ENCODE assay signal across 12 cellular contexts in the genomic region with DNA sequence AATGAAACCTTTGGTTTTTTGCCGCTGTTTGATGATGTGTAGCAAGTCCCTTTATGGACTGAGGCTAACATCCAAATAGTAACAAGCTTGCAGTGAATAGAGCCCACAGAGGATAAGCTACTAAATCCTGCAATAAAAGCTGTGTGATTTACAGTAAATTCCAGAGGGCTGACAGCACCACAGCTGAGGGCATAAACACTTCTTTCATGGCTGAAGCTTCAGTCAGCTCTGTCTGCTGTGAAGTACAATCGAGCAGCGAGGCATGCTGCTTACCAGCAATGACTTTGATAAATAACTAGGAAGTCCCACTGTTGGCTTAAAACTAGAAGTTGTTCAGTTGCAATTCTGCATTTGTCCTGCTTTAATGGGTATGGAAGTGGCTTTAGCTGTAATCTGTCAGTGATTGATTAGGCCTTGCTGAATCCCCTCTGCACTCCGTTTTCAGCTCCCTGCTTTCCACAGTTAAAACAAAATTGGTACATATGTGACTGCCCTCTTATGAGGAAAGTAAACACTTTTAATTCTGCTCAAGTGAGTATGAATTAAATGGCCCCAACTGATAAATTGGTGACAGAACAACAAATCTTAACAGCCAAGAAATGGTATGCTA.
DNase-seq lines count a peak whose midpoint lies in the region; ATAC-seq and TF ChIP-seq lines count a peak whose summit lies in the region.
"Had no signal": no experiment of that assay in that cellular context is flagged by ENCODE, and none has a peak within 500 bp of the region (broad histone marks: within the 10 kb centered on the region; RNA-seq: fewer than 3 reads in every experiment).

No MANE protein-coding gene starts in this region.

- no peaks in the 10 kb centered on the region for H3K4me1 Mint-ChIP-seq in stimulated activated naive B cell treated with anti-CD40 and anti-IgM and Interleukin-4, amounts not matched to agents 10 μg/mL and 1 μg/mL and 100 μg/mL, for 72 hours
- peaks cover under 1% of the 10 kb centered on the region for H3K4me1 Mint-ChIP-seq in Calu3 (ENCODE audit: low read depth, unreplicated experiment)

- intact Hi-C loops in left ventricle myocardium superior (cut with micrococcal nuclease) (no loop called here), Right ventricle myocardium inferior (cut with DNase I) (no loop called here), Calu3 (cut with micrococcal nuclease; ENCODE audit: unreplicated experiment) (no loop called here)

- in situ Hi-C loops in G401 (cut with HindIII; ENCODE audit: low sequenced_read_pairs): no loop called here

- BruUV-seq in Calu3 (replicated peaks; lab: Mats Ljungman, UMichigan): no TSS peak

- ATAC-seq in left ventricle myocardium superior (peak; percentile 43), Right ventricle myocardium inferior (no peak), SK-N-SH treated with all-trans-retinoic acid at 6 μM for 48 hours (peak; percentile 67), GM19452 (IDR thresholded peaks at IDR 0.05; ENCODE audit: unreplicated experiment) (no peak)
- ATAC-seq in stimulated activated naive B cell treated with anti-CD40 and anti-IgM and Interleukin-4, amounts not matched to agents 10 μg/mL and 1 μg/mL and 100 μg/mL, for 72 hours (replicated peaks): no peak
- ATAC-seq: effector memory CD8-positive, alpha-beta T cell had no signal

- no peaks in the 10 kb centered on the region for H3K27me3 Mint-ChIP-seq in stimulated activated naive B cell treated with anti-CD40 and anti-IgM and Interleukin-4, amounts not matched to agents 10 μg/mL and 1 μg/mL and 100 μg/mL, for 72 hours
- H3K27me3 Mint-ChIP-seq in Calu3 (ENCODE audit: unreplicated experiment): no peaks in the 10 kb centered on the region
- H3K27me3 Mint-ChIP-seq: effector memory CD8-positive, alpha-beta T cell had no signal

- TF ChIP-seq CTCF in Calu3 (IDR thresholded peaks at IDR 0.05; ENCODE audit: unreplicated experiment): no peak

- no peaks in the 10 kb centered on the region for H3K9me3 Mint-ChIP-seq in stimulated activated naive B cell treated with anti-CD40 and anti-IgM and Interleukin-4, amounts not matched to agents 10 μg/mL and 1 μg/mL and 100 μg/mL, for 72 hours
- H3K9me3 Mint-ChIP-seq in Calu3 (ENCODE audit: low read depth, unreplicated experiment): no peaks in the 10 kb centered on the region
- H3K9me3 Mint-ChIP-seq: T-helper 1 cell treated with Interleukin-12 subunit alpha and Interleukin-12 subunit beta and Interleukin-4 antibody, amounts not matched to agents 30 μg/mL and 1 μg/mL, for 36 hours had no signal

- CTCF ChIA-PET in Calu3 (lab: Charles Lee): no interaction called here

- no peak overlapping the region for H3K27ac Mint-ChIP-seq in stimulated activated naive B cell treated with anti-CD40 and anti-IgM and Interleukin-4, amounts not matched to agents 10 μg/mL and 1 μg/mL and 100 μg/mL, for 72 hours
- H3K27ac Mint-ChIP-seq in Calu3 (ENCODE audit: unreplicated experiment): no peak overlapping the region
- H3K27ac Mint-ChIP-seq: effector memory CD8-positive, alpha-beta T cell; T-helper 1 cell treated with Interleukin-12 subunit alpha and Interleukin-12 subunit beta and Interleukin-4 antibody, amounts not matched to agents 30 μg/mL and 1 μg/mL, for 36 hours had no signal

- H3K4me3 Mint-ChIP-seq in stimulated activated naive B cell treated with anti-CD40 and anti-IgM and Interleukin-4, amounts not matched to agents 10 μg/mL and 1 μg/mL and 100 μg/mL, for 72 hours: no peak overlapping the region
- no peak overlapping the region for H3K4me3 Mint-ChIP-seq in Calu3 (ENCODE audit: low read depth, unreplicated experiment)
- H3K4me3 Mint-ChIP-seq: effector memory CD8-positive, alpha-beta T cell; T-helper 1 cell treated with Interleukin-12 subunit alpha and Interleukin-12 subunit beta and Interleukin-4 antibody, amounts not matched to agents 30 μg/mL and 1 μg/mL, for 36 hours had no signal

- no peaks in the 10 kb centered on the region for H3K36me3 Mint-ChIP-seq in stimulated activated naive B cell treated with anti-CD40 and anti-IgM and Interleukin-4, amounts not matched to agents 10 μg/mL and 1 μg/mL and 100 μg/mL, for 72 hours
- no peaks in the 10 kb centered on the region for H3K36me3 Mint-ChIP-seq in Calu3 (ENCODE audit: insufficient read depth, unreplicated experiment)

- DNase-seq in left ventricle myocardium superior: no peak
- no peak for DNase-seq in Right ventricle myocardium inferior (ENCODE audit: missing footprints)
- peak; percentile 73 for DNase-seq in kidney tubule cell (ENCODE audit: low spot score)
- no peak for DNase-seq in stimulated activated naive B cell treated with anti-CD40 and anti-IgM and Interleukin-4, amounts not matched to agents 10 μg/mL and 1 μg/mL and 100 μg/mL, for 72 hours
- no peak for DNase-seq in G401 (ENCODE audit: low spot score)
- DNase-seq in Calu3: no peak
- DNase-seq: effector memory CD8-positive, alpha-beta T cell; mammary epithelial cell; NCI-H1436 had no signal

TF ChIP-seq in SK-N-SH treated with all-trans-retinoic acid at 6 μM for 48 hours, 23 proteins besides CTCF, POLR2A, EP300 and RAD21:
- TF ChIP-seq ISL1 (CRISPR knock-in tag; IDR thresholded peaks at IDR 0.05) (0 out of 2 replicates have a peak, but pooled peaks have one; percentile 21), BACH2 (CRISPR knock-in tag; IDR thresholded peaks at IDR 0.05; ENCODE audit: borderline replicate concordance) (no peak)

Comparison
In these comparisons a context has a peak if more than half of its experiments do, and no peak if none do; other contexts are left out.
1. ATAC-seq: peak in left ventricle myocardium superior (single experiment) and SK-N-SH treated with all-trans-retinoic acid at 6 μM for 48 hours (single experiment); none in Right ventricle myocardium inferior (single experiment), stimulated activated naive B cell treated with anti-CD40 and anti-IgM and Interleukin-4, amounts not matched to agents 10 μg/mL and 1 μg/mL and 100 μg/mL, for 72 hours (0 of 2) and GM19452 (single experiment).